Comparison of ENCODE assay signal across 12 cellular contexts in the genomic region with DNA sequence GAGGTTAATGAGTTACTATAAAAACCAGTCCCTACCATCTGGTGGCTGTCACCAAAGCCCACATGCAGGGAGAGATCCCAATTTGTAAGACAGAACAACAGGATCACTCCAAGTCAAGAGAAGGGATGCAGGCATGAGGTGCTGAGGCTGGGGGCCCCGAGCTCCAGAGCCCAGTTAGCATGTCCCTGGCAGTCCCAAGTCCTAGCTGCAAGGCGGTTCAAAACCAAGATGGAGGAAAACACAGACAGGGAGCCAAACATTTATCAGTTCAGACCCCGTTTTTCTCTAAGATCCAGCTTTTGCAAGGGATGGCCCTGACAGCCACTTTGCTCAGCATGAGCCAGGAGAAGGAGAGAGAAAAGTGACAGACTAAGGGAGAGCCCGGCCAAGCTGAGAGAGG.
"Had no signal": no experiment of that assay in that cellular context is flagged by ENCODE, and none has a peak within 500 bp of the region (broad histone marks: within the 10 kb centered on the region; RNA-seq: fewer than 3 reads in every experiment).

No MANE protein-coding gene starts in this region.

- H3K4me1 ChIP-seq: prostate gland had no signal

- H3K4me3 ChIP-seq: esophagus squamous epithelium, prostate gland, skin epidermis, upper lobe of left lung had no signal

- DNase-seq: activated B cell treated with CpG ODN at 0.5 μM for 24 hours; activated CD4-positive, alpha-beta memory T cell treated with anti-CD3 and anti-CD28 coated beads, Interleukin-2, amount 10 ng/mL, durations not matched to agents 7 days and 5 days; cerebellar nuclear complex; effector memory CD4-positive, alpha-beta T cell; esophagus squamous epithelium; right cardiac atrium; stimulated activated naive CD8-positive, alpha-beta T cell treated with anti-CD3 and anti-CD28 coated beads, Interleukin-15, amount 100 ng/mL, for 72 hours; T-helper 1 cell; T-helper 9 cell; upper lobe of left lung had no signal

- H3K27ac ChIP-seq: esophagus squamous epithelium, prostate gland, skin epidermis, upper lobe of left lung had no signal

- H3K27me3 ChIP-seq: upper lobe of left lung had no signal

- ATAC-seq: right cardiac atrium; stimulated activated naive CD8-positive, alpha-beta T cell treated with anti-CD3 and anti-CD28 coated beads, Interleukin-15, amount 100 ng/mL, for 72 hours had no signal

- H3K36me3 ChIP-seq: esophagus squamous epithelium, prostate gland, upper lobe of left lung had no signal

- H3K9me3 ChIP-seq: esophagus squamous epithelium, prostate gland, upper lobe of left lung had no signal
